In genomic region chr19:14006766-14007562, GRCh38 we compare ENCODE assay signal across 8 cellular contexts. TPM values are rescaled to one million over a fixed set of nuclear protein-coding genes. Genes with fewer than 3 reads are reported as not detected.
A peak's percentile ranks its signal among the peaks of the same experiment; 100 is the strongest.
DNase-seq lines count a peak whose midpoint lies in the region; ATAC-seq, FAIRE-seq and TF ChIP-seq lines count a peak whose summit lies in the region.

No MANE protein-coding gene starts in this region.

- DNase-seq in GM03348 (ENCODE audit: low spot score) (peak; percentile 70), WTC11 (ENCODE audit: low spot score) (peak; percentile 90), frontal cortex (ENCODE audit: low spot score in 2 of 2) (peak; percentile 77 to 78), progenitor cell of endocrine pancreas (ENCODE audit: low spot score, unreplicated experiment) (peak; percentile 85), RKO (ENCODE audit: low spot score) (no peak)

- TF ChIP-seq CTCF in WTC11 (IDR thresholded peaks at IDR 0.05): no peak
- no peak for TF ChIP-seq CTCF in progenitor cell of endocrine pancreas (IDR thresholded peaks at IDR 0.05; ENCODE audit: unreplicated experiment)

- no peaks in the 10 kb centered on the region for H3K9me3 Mint-ChIP-seq in WTC11
- H3K9me3 Mint-ChIP-seq in progenitor cell of endocrine pancreas (ENCODE audit: low read depth): no peaks in the 10 kb centered on the region

- peak overlapping the region; percentile 100 for H3K27ac Mint-ChIP-seq in WTC11
- peak overlapping the region; percentile 100 for H3K27ac Mint-ChIP-seq in progenitor cell of endocrine pancreas

- CTCF ChIA-PET in WTC11 (lab: Charles Lee): interaction anchor here (0.6 to 3.0 kb wide), 11 partner anchors 12 to 130 kb away, joined by 3 to 19 read pairs (median 6); partner anchors contain the start of genes ASF1B, IL27RA and MISP3

- peaks cover 19% of the 10 kb centered on the region for H3K4me1 Mint-ChIP-seq in WTC11
- peaks cover 9% of the 10 kb centered on the region for H3K4me1 Mint-ChIP-seq in progenitor cell of endocrine pancreas (ENCODE audit: low read depth)

- ATAC-seq in GM19397 (IDR thresholded peaks at IDR 0.05; ENCODE audit: unreplicated experiment): peak; percentile 38
- peak; percentile 26 for ATAC-seq in HG03457 (IDR thresholded peaks at IDR 0.05; ENCODE audit: unreplicated experiment)
- peak; percentile 17 for ATAC-seq in WTC11
- ATAC-seq in GM21515 (IDR thresholded peaks at IDR 0.05; ENCODE audit: unreplicated experiment): no peak

- POLR2A ChIA-PET in WTC11 (lab: Charles Lee): interaction anchor here (0.5 to 1.8 kb wide), 7 partner anchors 12 to 105 kb away, joined by 3 to 11 read pairs (median 4); partner anchors contain the start of genes DCAF15 and IL27RA

- H3K27me3 Mint-ChIP-seq in WTC11 (ENCODE audit: low read depth) (peaks cover 4% of the 10 kb centered on the region), progenitor cell of endocrine pancreas (no peaks in the 10 kb centered on the region)

- H3K4me3 Mint-ChIP-seq in WTC11: peak overlapping the region; percentile 92
- H3K4me3 Mint-ChIP-seq in progenitor cell of endocrine pancreas (ENCODE audit: low read depth): peak overlapping the region; percentile 94

- no peaks in the 10 kb centered on the region for H3K36me3 Mint-ChIP-seq in WTC11
- H3K36me3 Mint-ChIP-seq in progenitor cell of endocrine pancreas (ENCODE audit: insufficient read depth): no peaks in the 10 kb centered on the region

- FAIRE-seq in frontal cortex (lab: Jason Lieb, UNC): no peak

TF ChIP-seq in WTC11, 78 proteins besides CTCF, POLR2A, EP300 and RAD21 (continues in another document):
- no peak for TF ChIP-seq NFYB (CRISPR knock-in tag; conservative IDR thresholded peaks at IDR 0.05; ENCODE audit: low read depth)
- TF ChIP-seq ZNF416 (CRISPR knock-in tag; IDR thresholded peaks at IDR 0.05): 0 out of 2 replicates have a peak, but pooled peaks have one; percentile 2
- no peak for TF ChIP-seq RELA (CRISPR knock-in tag; IDR thresholded peaks at IDR 0.05; ENCODE audit: borderline replicate concordance)
- peak; percentile 100 for TF ChIP-seq ZBTB21 (CRISPR knock-in tag; IDR thresholded peaks at IDR 0.05; ENCODE audit: borderline replicate concordance)
- no peak; the same call in 1 of the 2 replicates for TF ChIP-seq MYBL2 (CRISPR knock-in tag; IDR thresholded peaks at IDR 0.05)
- TF ChIP-seq SMAD3 (CRISPR knock-in tag; IDR thresholded peaks at IDR 0.05; ENCODE audit: borderline replicate concordance): no peak
- TF ChIP-seq RORB (CRISPR knock-in tag; IDR thresholded peaks at IDR 0.05): peak; percentile 61
- TF ChIP-seq TEAD1 (CRISPR knock-in tag; IDR thresholded peaks at IDR 0.05): peak; percentile 71; the same call in 1 of the 2 replicates
- TF ChIP-seq USF2 (CRISPR knock-in tag; IDR thresholded peaks at IDR 0.05): peak; percentile 28
- 0 out of 2 replicates have a peak, but pooled peaks have one; percentile 35 for TF ChIP-seq HMGXB4 (CRISPR knock-in tag; IDR thresholded peaks at IDR 0.05)
- TF ChIP-seq CREB1 (CRISPR knock-in tag; IDR thresholded peaks at IDR 0.05): 0 out of 2 replicates have a peak, but pooled peaks have one; percentile 65
- TF ChIP-seq, protein P1, sequence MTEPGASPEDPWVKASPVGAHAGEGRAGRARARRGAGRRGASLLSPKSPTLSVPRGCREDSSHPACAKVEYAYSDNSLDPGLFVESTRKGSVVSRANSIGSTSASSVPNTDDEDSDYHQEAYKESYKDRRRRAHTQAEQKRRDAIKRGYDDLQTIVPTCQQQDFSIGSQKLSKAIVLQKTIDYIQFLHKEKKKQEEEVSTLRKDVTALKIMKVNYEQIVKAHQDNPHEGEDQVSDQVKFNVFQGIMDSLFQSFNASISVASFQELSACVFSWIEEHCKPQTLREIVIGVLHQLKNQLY (CRISPR knock-in tag; IDR thresholded peaks at IDR 0.05): no peak
- TF ChIP-seq SP1 (CRISPR knock-in tag; conservative IDR thresholded peaks at IDR 0.05): peak; percentile 83
- TF ChIP-seq, protein P2, sequence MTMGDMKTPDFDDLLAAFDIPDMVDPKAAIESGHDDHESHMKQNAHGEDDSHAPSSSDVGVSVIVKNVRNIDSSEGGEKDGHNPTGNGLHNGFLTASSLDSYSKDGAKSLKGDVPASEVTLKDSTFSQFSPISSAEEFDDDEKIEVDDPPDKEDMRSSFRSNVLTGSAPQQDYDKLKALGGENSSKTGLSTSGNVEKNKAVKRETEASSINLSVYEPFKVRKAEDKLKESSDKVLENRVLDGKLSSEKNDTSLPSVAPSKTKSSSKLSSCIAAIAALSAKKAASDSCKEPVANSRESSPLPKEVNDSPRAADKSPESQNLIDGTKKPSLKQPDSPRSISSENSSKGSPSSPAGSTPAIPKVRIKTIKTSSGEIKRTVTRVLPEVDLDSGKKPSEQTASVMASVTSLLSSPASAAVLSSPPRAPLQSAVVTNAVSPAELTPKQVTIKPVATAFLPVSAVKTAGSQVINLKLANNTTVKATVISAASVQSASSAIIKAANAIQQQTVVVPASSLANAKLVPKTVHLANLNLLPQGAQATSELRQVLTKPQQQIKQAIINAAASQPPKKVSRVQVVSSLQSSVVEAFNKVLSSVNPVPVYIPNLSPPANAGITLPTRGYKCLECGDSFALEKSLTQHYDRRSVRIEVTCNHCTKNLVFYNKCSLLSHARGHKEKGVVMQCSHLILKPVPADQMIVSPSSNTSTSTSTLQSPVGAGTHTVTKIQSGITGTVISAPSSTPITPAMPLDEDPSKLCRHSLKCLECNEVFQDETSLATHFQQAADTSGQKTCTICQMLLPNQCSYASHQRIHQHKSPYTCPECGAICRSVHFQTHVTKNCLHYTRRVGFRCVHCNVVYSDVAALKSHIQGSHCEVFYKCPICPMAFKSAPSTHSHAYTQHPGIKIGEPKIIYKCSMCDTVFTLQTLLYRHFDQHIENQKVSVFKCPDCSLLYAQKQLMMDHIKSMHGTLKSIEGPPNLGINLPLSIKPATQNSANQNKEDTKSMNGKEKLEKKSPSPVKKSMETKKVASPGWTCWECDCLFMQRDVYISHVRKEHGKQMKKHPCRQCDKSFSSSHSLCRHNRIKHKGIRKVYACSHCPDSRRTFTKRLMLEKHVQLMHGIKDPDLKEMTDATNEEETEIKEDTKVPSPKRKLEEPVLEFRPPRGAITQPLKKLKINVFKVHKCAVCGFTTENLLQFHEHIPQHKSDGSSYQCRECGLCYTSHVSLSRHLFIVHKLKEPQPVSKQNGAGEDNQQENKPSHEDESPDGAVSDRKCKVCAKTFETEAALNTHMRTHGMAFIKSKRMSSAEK (CRISPR knock-in tag; IDR thresholded peaks at IDR 0.05; ENCODE audit: borderline replicate concordance): no peak
- TF ChIP-seq IRF2 (CRISPR knock-in tag; IDR thresholded peaks at IDR 0.05; ENCODE audit: borderline replicate concordance, low read depth): no peak
- TF ChIP-seq NR1H2 (CRISPR knock-in tag; IDR thresholded peaks at IDR 0.05): no peak
- TF ChIP-seq, protein P3, sequence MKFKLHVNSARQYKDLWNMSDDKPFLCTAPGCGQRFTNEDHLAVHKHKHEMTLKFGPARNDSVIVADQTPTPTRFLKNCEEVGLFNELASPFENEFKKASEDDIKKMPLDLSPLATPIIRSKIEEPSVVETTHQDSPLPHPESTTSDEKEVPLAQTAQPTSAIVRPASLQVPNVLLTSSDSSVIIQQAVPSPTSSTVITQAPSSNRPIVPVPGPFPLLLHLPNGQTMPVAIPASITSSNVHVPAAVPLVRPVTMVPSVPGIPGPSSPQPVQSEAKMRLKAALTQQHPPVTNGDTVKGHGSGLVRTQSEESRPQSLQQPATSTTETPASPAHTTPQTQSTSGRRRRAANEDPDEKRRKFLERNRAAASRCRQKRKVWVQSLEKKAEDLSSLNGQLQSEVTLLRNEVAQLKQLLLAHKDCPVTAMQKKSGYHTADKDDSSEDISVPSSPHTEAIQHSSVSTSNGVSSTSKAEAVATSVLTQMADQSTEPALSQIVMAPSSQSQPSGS (CRISPR knock-in tag; IDR thresholded peaks at IDR 0.05; ENCODE audit: borderline replicate concordance, low read depth): peak; percentile 80; the same call in 1 of the 2 replicates
- TF ChIP-seq FOXK1 (CRISPR knock-in tag; IDR thresholded peaks at IDR 0.05): peak; percentile 78

RNA-seq across cellular contexts. Expression of gene RFX1, which starts 0.8 kb away (rescaled TPM):
- total RNA-seq in WTC11 (2021) (20.4 to 23.2 TPM (median 21.4 TPM) in 3 replicates), frontal cortex (1.2 TPM), progenitor cell of endocrine pancreas (26.5 and 30.6 TPM in 2 replicates)

RNA-seq across cellular contexts. Expression of gene RLN3, which starts 21.0 kb away (rescaled TPM):
- total RNA-seq in WTC11 (2021) (not detected in 3 replicates), frontal cortex (not detected), progenitor cell of endocrine pancreas (not detected in 2 replicates)

RNA-seq across cellular contexts. Expression of gene IL27RA, which starts 24.6 kb away (rescaled TPM):
- 11.8 to 12.2 TPM (median 12.0 TPM) in 3 replicates for total RNA-seq in WTC11 (2021)
- 5.7 TPM for total RNA-seq in frontal cortex
- 3.4 and 3.7 TPM in 2 replicates for total RNA-seq in progenitor cell of endocrine pancreas

RNA-seq across cellular contexts. Expression of gene DCAF15, which starts 54.7 kb away (rescaled TPM):
- total RNA-seq in WTC11 (2021) (82.9 to 89.0 TPM (median 83.3 TPM) in 3 replicates), frontal cortex (13.0 TPM), progenitor cell of endocrine pancreas (57.3 and 65.5 TPM in 2 replicates)

RNA-seq across cellular contexts. Expression of gene PALM3, which starts 54.9 kb away (rescaled TPM):
- 25.9 to 31.1 TPM (median 28.6 TPM) in 3 replicates for total RNA-seq in WTC11 (2021)
- 3.3 TPM for total RNA-seq in frontal cortex
- total RNA-seq in progenitor cell of endocrine pancreas: 5.7 and 7.7 TPM in 2 replicates
